In the genomic region with DNA sequence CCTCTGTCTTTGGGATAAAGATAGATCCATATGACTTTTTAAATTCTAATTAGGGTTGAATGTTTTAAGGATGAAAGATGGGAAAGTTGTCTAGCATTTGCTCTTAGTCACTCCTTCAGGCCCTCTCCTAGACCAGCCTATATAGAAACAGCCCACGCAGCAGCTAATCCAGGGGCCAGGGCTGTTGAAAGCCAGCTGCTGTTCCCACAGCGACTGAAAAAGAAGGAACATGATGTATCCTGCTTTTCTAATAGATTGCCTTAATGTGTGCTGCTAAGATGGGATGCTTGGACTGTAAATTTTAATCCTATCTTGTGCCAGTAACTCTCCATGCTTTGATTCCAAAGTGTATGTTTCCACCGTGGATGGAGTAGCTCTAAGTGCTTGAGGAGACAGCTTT, we compare ENCODE assay signal across 17 cellular contexts. TPM values are rescaled to one million over a fixed set of nuclear protein-coding genes. Genes with fewer than 3 reads are reported as not detected.
A peak's percentile ranks its signal among the peaks of the same experiment; 100 is the strongest.
DNase-seq lines count a peak whose midpoint lies in the region; ATAC-seq and TF ChIP-seq lines count a peak whose summit lies in the region.
"Had no signal": no experiment of that assay in that cellular context is flagged by ENCODE, and none has a peak within 500 bp of the region (broad histone marks: within the 10 kb centered on the region; RNA-seq: fewer than 3 reads in every experiment).

No MANE protein-coding gene starts in this region.

- DNase-seq in EH (ENCODE audit: low read depth): peak; percentile 42
- DNase-seq in adipocyte (ENCODE audit: low read depth): peak; percentile 68
- no peak for DNase-seq in glutamatergic neuron
- no peak for DNase-seq in osteoblast (ENCODE audit: insufficient read length, low spot score, missing footprints)
- no peak for DNase-seq in activated CD4-positive, alpha-beta T cell treated with anti-CD3 and anti-CD28 coated beads, Interleukin-2, amount 10 ng/mL, durations not matched to agents 24 days and 14 days
- DNase-seq in activated CD8-positive, alpha-beta memory T cell treated with anti-CD3 and anti-CD28 coated beads, Interleukin-2, amount 50 U/mL, for 4 hours: no peak
- DNase-seq in NCI-H1930 (lab: John Stamatoyannopoulos, UW): no peak
- DNase-seq: activated CD4-positive, alpha-beta memory T cell treated with anti-CD3 and anti-CD28 coated beads for 36 hours; activated gamma-delta T cell; BE2C; KBM-7; NCI-H2029; NCI-H774; pancreas had no signal

- no peaks in the 10 kb centered on the region for H3K27me3 ChIP-seq in adipocyte (replicated peaks; ENCODE audit: control insufficient read depth, insufficient read depth, low read length)
- H3K27me3 ChIP-seq in osteoblast (ENCODE audit: insufficient read depth, low read length): no peaks in the 10 kb centered on the region
- H3K27me3 ChIP-seq: BE2C, pancreas had no signal

- H3K36me3 Mint-ChIP-seq in glutamatergic neuron (ENCODE audit: unreplicated experiment): no peaks in the 10 kb centered on the region
- no peaks in the 10 kb centered on the region for H3K36me3 Mint-ChIP-seq in activated CD4-positive, alpha-beta T cell treated with anti-CD3 and anti-CD28 coated beads, Interleukin-2, amount 10 ng/mL, durations not matched to agents 24 days and 14 days (ENCODE audit: low read depth)

- peaks cover 46% of the 10 kb centered on the region for H3K36me3 ChIP-seq in adipocyte (ENCODE audit: control insufficient read depth, insufficient read depth, low read length, severe bottlenecking)
- peaks cover 22% of the 10 kb centered on the region for H3K36me3 ChIP-seq in osteoblast (ENCODE audit: insufficient read depth, low read length)
- H3K36me3 ChIP-seq: BE2C, pancreas had no signal

- H3K9me3 Mint-ChIP-seq in glutamatergic neuron (ENCODE audit: unreplicated experiment): peaks cover 3% of the 10 kb centered on the region
- no peaks in the 10 kb centered on the region for H3K9me3 Mint-ChIP-seq in activated CD4-positive, alpha-beta T cell treated with anti-CD3 and anti-CD28 coated beads, Interleukin-2, amount 10 ng/mL, durations not matched to agents 24 days and 14 days
- H3K9me3 Mint-ChIP-seq: activated CD4-positive, alpha-beta memory T cell treated with anti-CD3 and anti-CD28 coated beads for 36 hours had no signal

- peak overlapping the region; percentile 96 for H3K27ac Mint-ChIP-seq in glutamatergic neuron (ENCODE audit: unreplicated experiment)
- H3K27ac Mint-ChIP-seq in activated CD4-positive, alpha-beta T cell treated with anti-CD3 and anti-CD28 coated beads, Interleukin-2, amount 10 ng/mL, durations not matched to agents 24 days and 14 days: no peak overlapping the region
- H3K27ac Mint-ChIP-seq: activated CD4-positive, alpha-beta memory T cell treated with anti-CD3 and anti-CD28 coated beads for 36 hours had no signal

- H3K4me3 Mint-ChIP-seq in glutamatergic neuron (ENCODE audit: unreplicated experiment): peak overlapping the region; percentile 69
- no peak overlapping the region for H3K4me3 Mint-ChIP-seq in activated CD4-positive, alpha-beta T cell treated with anti-CD3 and anti-CD28 coated beads, Interleukin-2, amount 10 ng/mL, durations not matched to agents 24 days and 14 days
- H3K4me3 Mint-ChIP-seq: activated CD4-positive, alpha-beta memory T cell treated with anti-CD3 and anti-CD28 coated beads for 36 hours had no signal

- H3K4me1 ChIP-seq in adipocyte (ENCODE audit: control insufficient read depth, insufficient read depth, low read length) (peaks cover 17% of the 10 kb centered on the region), osteoblast (ENCODE audit: insufficient read depth, low read length) (peaks cover 10% of the 10 kb centered on the region)
- H3K4me1 ChIP-seq: BE2C had no signal

- no peak for ATAC-seq in GM18907 (IDR thresholded peaks at IDR 0.05; ENCODE audit: unreplicated experiment)
- ATAC-seq: GM12878 had no signal

- no peak for TF ChIP-seq CTCF in glutamatergic neuron (IDR thresholded peaks at IDR 0.05; ENCODE audit: partially characterized antibody, unreplicated experiment)
- no peak for TF ChIP-seq CTCF in osteoblast (IDR thresholded peaks at IDR 0.05; ENCODE audit: extremely low read depth, low read depth, low read length)

- no peaks in the 10 kb centered on the region for H4K20me1 ChIP-seq in osteoblast (ENCODE audit: insufficient read depth, low read length)

- peak overlapping the region; percentile 61 for H3K27ac ChIP-seq in osteoblast (ENCODE audit: low read depth, low read length)

- H3K4me3 ChIP-seq in adipocyte (ENCODE audit: low read length) (no peak overlapping the region), osteoblast (ENCODE audit: insufficient read depth, low read length) (no peak overlapping the region)
- H3K4me3 ChIP-seq: GM12878, lung, pancreas had no signal

- peaks cover 47% of the 10 kb centered on the region for H3K4me1 Mint-ChIP-seq in glutamatergic neuron (ENCODE audit: low read depth, unreplicated experiment)
- peaks cover 1% of the 10 kb centered on the region for H3K4me1 Mint-ChIP-seq in activated CD4-positive, alpha-beta T cell treated with anti-CD3 and anti-CD28 coated beads, Interleukin-2, amount 10 ng/mL, durations not matched to agents 24 days and 14 days

- H2AFZ ChIP-seq in osteoblast (ENCODE audit: low read length): no peak overlapping the region

- H3K4me2 ChIP-seq in osteoblast (ENCODE audit: insufficient read depth, low read length): no peak overlapping the region

- no peaks in the 10 kb centered on the region for H3K79me2 ChIP-seq in osteoblast (ENCODE audit: insufficient read depth, low read length)

- H3K9me3 ChIP-seq in adipocyte (ENCODE audit: control insufficient read depth, low read length) (no peaks in the 10 kb centered on the region), osteoblast (ENCODE audit: low read depth, low read length) (no peaks in the 10 kb centered on the region)
- H3K9me3 ChIP-seq: BE2C, pancreas had no signal

- peaks cover 7% of the 10 kb centered on the region for H3K27me3 Mint-ChIP-seq in glutamatergic neuron (ENCODE audit: unreplicated experiment)
- H3K27me3 Mint-ChIP-seq in activated CD4-positive, alpha-beta T cell treated with anti-CD3 and anti-CD28 coated beads, Interleukin-2, amount 10 ng/mL, durations not matched to agents 24 days and 14 days: no peaks in the 10 kb centered on the region
- H3K27me3 Mint-ChIP-seq: activated CD4-positive, alpha-beta memory T cell treated with anti-CD3 and anti-CD28 coated beads for 36 hours had no signal

- H3K9ac ChIP-seq in adipocyte (ENCODE audit: low read length): no peak overlapping the region

- intact Hi-C loops in activated CD4-positive, alpha-beta T cell treated with anti-CD3 and anti-CD28 coated beads, Interleukin-2, amount 10 ng/mL, durations not matched to agents 24 days and 14 days (cut with micrococcal nuclease): no loop called here

RNA-seq across cellular contexts. Expression of gene SLC36A1, which starts 33.0 kb away (rescaled TPM):
- total RNA-seq in glutamatergic neuron (ENCODE audit: unreplicated experiment): 117 TPM
- total RNA-seq in osteoblast: 19.5 and 22.7 TPM in 2 replicates
- total RNA-seq in activated CD4-positive, alpha-beta T cell treated with anti-CD3 and anti-CD28 coated beads, Interleukin-2, amount 10 ng/mL, durations not matched to agents 24 days and 14 days: 7.2 and 7.8 TPM in 2 replicates

Comparison
In these comparisons a context has a peak if more than half of its experiments do, and no peak if none do; other contexts are left out.
1. DNase-seq: peak in EH (single experiment) and adipocyte (single experiment); none in glutamatergic neuron (single experiment), osteoblast (single experiment), activated CD4-positive, alpha-beta T cell treated with anti-CD3 and anti-CD28 coated beads, Interleukin-2, amount 10 ng/mL, durations not matched to agents 24 days and 14 days (single experiment), activated CD8-positive, alpha-beta memory T cell treated with anti-CD3 and anti-CD28 coated beads, Interleukin-2, amount 50 U/mL, for 4 hours (single experiment) and NCI-H1930 (0 of 2).